15 cellular contexts compared by ENCODE assay signal in the genomic region with DNA sequence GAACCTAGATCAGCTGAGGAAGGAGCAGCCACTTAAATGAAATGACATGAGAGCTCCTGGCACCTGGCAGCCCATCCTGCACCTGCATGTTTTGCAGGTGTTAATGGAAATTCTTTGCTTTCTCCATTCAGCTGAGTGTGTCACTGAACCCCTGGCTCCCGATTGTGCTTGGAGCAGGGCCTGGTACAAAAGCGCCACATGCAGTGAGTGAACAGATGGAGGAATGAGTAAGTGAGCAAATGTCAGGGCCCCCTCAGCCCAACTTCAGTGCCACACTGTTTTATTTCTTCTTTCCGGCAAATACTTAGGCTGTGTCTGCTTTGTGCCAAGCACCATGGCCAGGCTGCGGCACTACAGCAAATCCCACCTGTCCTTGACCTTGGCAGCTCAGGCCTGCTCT.
"Had no signal": no experiment of that assay in that cellular context is flagged by ENCODE, and none has a peak within 500 bp of the region (broad histone marks: within the 10 kb centered on the region; RNA-seq: fewer than 3 reads in every experiment).

No MANE protein-coding gene starts in this region.

- ATAC-seq: gastrocnemius medialis, heart left ventricle, left lobe of liver, upper lobe of right lung had no signal

- DNase-seq: activated CD4-positive, alpha-beta T cell treated with anti-CD3 and anti-CD28 coated beads, Interleukin-2, amount 50 U/mL, for 48 hours; activated naive CD4-positive, alpha-beta T cell; activated naive CD8-positive, alpha-beta T cell treated with anti-CD3 and anti-CD28 coated beads for 36 hours; amygdala; gastrocnemius medialis; heart left ventricle; kidney; nephron progenitor cell; nucleus accumbens; stimulated activated CD8-positive, alpha-beta memory T cell treated with anti-CD3 and anti-CD28 coated beads, Interleukin-4, amount 100 ng/mL, for 48 hours; stimulated activated naive CD4-positive, alpha-beta T cell; upper lobe of right lung had no signal

- H3K27ac Mint-ChIP-seq: activated naive CD8-positive, alpha-beta T cell treated with anti-CD3 and anti-CD28 coated beads for 36 hours; nephron progenitor cell had no signal

- H3K4me3 Mint-ChIP-seq: activated naive CD8-positive, alpha-beta T cell treated with anti-CD3 and anti-CD28 coated beads for 36 hours; nephron progenitor cell had no signal

- H3K9me3 Mint-ChIP-seq: activated naive CD8-positive, alpha-beta T cell treated with anti-CD3 and anti-CD28 coated beads for 36 hours had no signal

- H3K9me3 ChIP-seq: gastrocnemius medialis, heart left ventricle, upper lobe of right lung had no signal

- H3K36me3 ChIP-seq: gastrocnemius medialis, heart left ventricle, upper lobe of right lung had no signal

- H3K27me3 ChIP-seq: dorsolateral prefrontal cortex, gastrocnemius medialis, heart left ventricle, upper lobe of right lung had no signal

- H3K27me3 Mint-ChIP-seq: activated naive CD8-positive, alpha-beta T cell treated with anti-CD3 and anti-CD28 coated beads for 36 hours had no signal

- H3K4me3 ChIP-seq: dorsolateral prefrontal cortex, gastrocnemius medialis, heart left ventricle, lung, upper lobe of right lung had no signal

- H3K27ac ChIP-seq: dorsolateral prefrontal cortex, gastrocnemius medialis, heart left ventricle, upper lobe of right lung had no signal

- H3K36me3 Mint-ChIP-seq: activated naive CD8-positive, alpha-beta T cell treated with anti-CD3 and anti-CD28 coated beads for 36 hours had no signal

- H3K4me1 Mint-ChIP-seq: activated naive CD8-positive, alpha-beta T cell treated with anti-CD3 and anti-CD28 coated beads for 36 hours had no signal
